Comparison of ENCODE assay signal across 8 cellular contexts in genomic region chr19:18006895-18007604, GRCh38. TPM values are rescaled to one million over a fixed set of nuclear protein-coding genes. Genes with fewer than 3 reads are reported as not detected.
DNase-seq lines count a peak whose midpoint lies in the region; ATAC-seq and TF ChIP-seq lines count a peak whose summit lies in the region.

No MANE protein-coding gene starts in this region.

- peak; percentile 93 for TF ChIP-seq CTCF in fibroblast of mammary gland (conservative IDR thresholded peaks at IDR 0.05; ENCODE audit: control insufficient read depth, insufficient read depth, low read depth, low read length)

- H3K36me3 Mint-ChIP-seq in naive thymus-derived CD8-positive, alpha-beta T cell, result peaks cover 0 to 31% (median 5%) of the 10 kb centered on the region in 3 donors
- H3K36me3 Mint-ChIP-seq in stimulated activated naive B cell treated with anti-CD40 and anti-IgM and Interleukin-4, amounts not matched to agents 10 μg/mL and 1 μg/mL and 100 μg/mL, for 72 hours, result peaks cover 24 to 30% of the 10 kb centered on the region in 2 donors

- peak; percentile 62 for ATAC-seq in GM18511 (IDR thresholded peaks at IDR 0.05; ENCODE audit: unreplicated experiment)
- peak; percentile 60 to 61 for ATAC-seq in naive thymus-derived CD8-positive, alpha-beta T cell
- peak; percentile 70 to 73 for ATAC-seq in stimulated activated naive B cell treated with anti-CD40 and anti-IgM and Interleukin-4, amounts not matched to agents 10 μg/mL and 1 μg/mL and 100 μg/mL, for 72 hours (replicated peaks)

- H3K4me3 ChIP-seq in ACC112 (ENCODE audit: low read depth, low read length), result peak overlapping the region; percentile 66
- H3K4me3 ChIP-seq in fibroblast of mammary gland (ENCODE audit: control insufficient read depth, low read depth, low read length), result peak overlapping the region; percentile 43

- peaks cover 0 to 3% (median 0%) of the 10 kb centered on the region in 9 donors for H3K9me3 Mint-ChIP-seq in naive thymus-derived CD8-positive, alpha-beta T cell
- H3K9me3 Mint-ChIP-seq in stimulated activated naive B cell treated with anti-CD40 and anti-IgM and Interleukin-4, amounts not matched to agents 10 μg/mL and 1 μg/mL and 100 μg/mL, for 72 hours, result no peaks in the 10 kb centered on the region

- H3K27me3 Mint-ChIP-seq in naive thymus-derived CD8-positive, alpha-beta T cell, result no peaks in the 10 kb centered on the region
- H3K27me3 Mint-ChIP-seq in stimulated activated naive B cell treated with anti-CD40 and anti-IgM and Interleukin-4, amounts not matched to agents 10 μg/mL and 1 μg/mL and 100 μg/mL, for 72 hours, result no peaks in the 10 kb centered on the region

- peaks cover 13 to 53% (median 34%) of the 10 kb centered on the region in 4 donors for H3K4me1 Mint-ChIP-seq in naive thymus-derived CD8-positive, alpha-beta T cell
- peaks cover 17 to 42% of the 10 kb centered on the region in 2 donors for H3K4me1 Mint-ChIP-seq in stimulated activated naive B cell treated with anti-CD40 and anti-IgM and Interleukin-4, amounts not matched to agents 10 μg/mL and 1 μg/mL and 100 μg/mL, for 72 hours

- peak overlapping the region; percentile 84 to 98 (median 93) for H3K4me3 Mint-ChIP-seq in naive thymus-derived CD8-positive, alpha-beta T cell
- H3K4me3 Mint-ChIP-seq in stimulated activated naive B cell treated with anti-CD40 and anti-IgM and Interleukin-4, amounts not matched to agents 10 μg/mL and 1 μg/mL and 100 μg/mL, for 72 hours, result peak overlapping the region; percentile 89 to 94

- peak overlapping the region; percentile 68 to 99 (median 96) for H3K27ac Mint-ChIP-seq in naive thymus-derived CD8-positive, alpha-beta T cell
- H3K27ac Mint-ChIP-seq in stimulated activated naive B cell treated with anti-CD40 and anti-IgM and Interleukin-4, amounts not matched to agents 10 μg/mL and 1 μg/mL and 100 μg/mL, for 72 hours, result peak overlapping the region; percentile 96

- H3K79me2 ChIP-seq in ACC112 (ENCODE audit: control insufficient read depth, insufficient read depth, low read length, unreplicated experiment), result peaks cover 15% of the 10 kb centered on the region

- H3K27ac ChIP-seq in ACC112 (ENCODE audit: low read depth, low read length), result 0 out of 2 replicates have a peak overlapping the region, but pooled peaks have one; percentile 8

- DNase-seq in HPDE6-E6E7 (ENCODE audit: extremely low spot score) (peak; percentile 80), fibroblast of mammary gland (ENCODE audit: low read depth) (peak; percentile 66)
- peak; percentile 74 to 76 for DNase-seq in activated T-helper 1 cell treated with anti-CD3 and anti-CD28 coated beads, Interleukin-2, amount 50 U/mL, for 16 hours (ENCODE audit: low read depth in 1 of 2, low spot score in 1 of 2)
- peak; percentile 67 to 87 (median 82) for DNase-seq in naive thymus-derived CD8-positive, alpha-beta T cell
- DNase-seq in stimulated activated naive B cell treated with anti-CD40 and anti-IgM and Interleukin-4, amounts not matched to agents 10 μg/mL and 1 μg/mL and 100 μg/mL, for 72 hours, result peak; percentile 76

- peaks cover 10% of the 10 kb centered on the region for H3K4me1 ChIP-seq in ACC112 (ENCODE audit: control insufficient read depth, insufficient read depth, low read length, unreplicated experiment)

- H3K36me3 ChIP-seq in ACC112 (ENCODE audit: insufficient read depth, low read length), result no peaks in the 10 kb centered on the region; the same call in 1 of the 2 replicates

- no peaks in the 10 kb centered on the region for H3K27me3 ChIP-seq in ACC112 (ENCODE audit: insufficient read depth, low read length)

- POLR2A ChIA-PET in naive thymus-derived CD8-positive, alpha-beta T cell (lab: Charles Lee), result interaction anchor here (0.6 to 14.4 kb wide), 15 partner anchors 10 to 504 kb away, joined by 3 to 267 read pairs (median 8); partner anchors contain the start of genes IL12RB1, MAST3 and PIK3R2

- no peak overlapping the region for H2AFZ ChIP-seq in ACC112 (ENCODE audit: low read length, unreplicated experiment)

TF ChIP-seq in PFSK-1, 5 proteins besides CTCF, POLR2A, EP300 and RAD21:
- TF ChIP-seq FOXP2 (optimal IDR thresholded peaks at IDR 0.05; ENCODE audit: borderline replicate concordance, extremely low read depth, extremely low read length, insufficient read depth), result peak; percentile 81
- TF ChIP-seq, protein P1, sequence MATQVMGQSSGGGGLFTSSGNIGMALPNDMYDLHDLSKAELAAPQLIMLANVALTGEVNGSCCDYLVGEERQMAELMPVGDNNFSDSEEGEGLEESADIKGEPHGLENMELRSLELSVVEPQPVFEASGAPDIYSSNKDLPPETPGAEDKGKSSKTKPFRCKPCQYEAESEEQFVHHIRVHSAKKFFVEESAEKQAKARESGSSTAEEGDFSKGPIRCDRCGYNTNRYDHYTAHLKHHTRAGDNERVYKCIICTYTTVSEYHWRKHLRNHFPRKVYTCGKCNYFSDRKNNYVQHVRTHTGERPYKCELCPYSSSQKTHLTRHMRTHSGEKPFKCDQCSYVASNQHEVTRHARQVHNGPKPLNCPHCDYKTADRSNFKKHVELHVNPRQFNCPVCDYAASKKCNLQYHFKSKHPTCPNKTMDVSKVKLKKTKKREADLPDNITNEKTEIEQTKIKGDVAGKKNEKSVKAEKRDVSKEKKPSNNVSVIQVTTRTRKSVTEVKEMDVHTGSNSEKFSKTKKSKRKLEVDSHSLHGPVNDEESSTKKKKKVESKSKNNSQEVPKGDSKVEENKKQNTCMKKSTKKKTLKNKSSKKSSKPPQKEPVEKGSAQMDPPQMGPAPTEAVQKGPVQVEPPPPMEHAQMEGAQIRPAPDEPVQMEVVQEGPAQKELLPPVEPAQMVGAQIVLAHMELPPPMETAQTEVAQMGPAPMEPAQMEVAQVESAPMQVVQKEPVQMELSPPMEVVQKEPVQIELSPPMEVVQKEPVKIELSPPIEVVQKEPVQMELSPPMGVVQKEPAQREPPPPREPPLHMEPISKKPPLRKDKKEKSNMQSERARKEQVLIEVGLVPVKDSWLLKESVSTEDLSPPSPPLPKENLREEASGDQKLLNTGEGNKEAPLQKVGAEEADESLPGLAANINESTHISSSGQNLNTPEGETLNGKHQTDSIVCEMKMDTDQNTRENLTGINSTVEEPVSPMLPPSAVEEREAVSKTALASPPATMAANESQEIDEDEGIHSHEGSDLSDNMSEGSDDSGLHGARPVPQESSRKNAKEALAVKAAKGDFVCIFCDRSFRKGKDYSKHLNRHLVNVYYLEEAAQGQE (IDR thresholded peaks at IDR 0.05; ENCODE audit: insufficient read depth in 1 of 2, low read depth in 2 of 2, low read length in 2 of 2), result no peak
TF ChIP-seq in PFSK-1: peak in this region for 1.

RNA-seq across cellular contexts. Expression of gene ARRDC2, which starts 0.9 kb away (rescaled TPM):
- 19.6 TPM for polyA plus RNA-seq in PFSK-1 (2012; ENCODE audit: insufficient read length, low read depth)
- total RNA-seq in naive thymus-derived CD8-positive, alpha-beta T cell, result 100 to 1,000 TPM; 164 to 177 TPM
- polyA plus RNA-seq in naive thymus-derived CD8-positive, alpha-beta T cell, result 10 to 100 TPM; 29.5 to 56.4 (median 36.1) TPM

RNA-seq across cellular contexts. Expression of gene KCNN1, which starts 40.1 kb away (rescaled TPM):
- polyA plus RNA-seq in PFSK-1 (2012; ENCODE audit: insufficient read length, low read depth), result 8.5 TPM
- total RNA-seq in naive thymus-derived CD8-positive, alpha-beta T cell, result not detected
- not detected for polyA plus RNA-seq in naive thymus-derived CD8-positive, alpha-beta T cell

Comparison
In these comparisons a context has a peak if more than half of its experiments do, and no peak if none do; other contexts are left out.
1. Peak in every context shown above with its lines: DNase-seq, ATAC-seq, H3K4me3 ChIP-seq and H3K27ac ChIP-seq.